In the genomic region with DNA sequence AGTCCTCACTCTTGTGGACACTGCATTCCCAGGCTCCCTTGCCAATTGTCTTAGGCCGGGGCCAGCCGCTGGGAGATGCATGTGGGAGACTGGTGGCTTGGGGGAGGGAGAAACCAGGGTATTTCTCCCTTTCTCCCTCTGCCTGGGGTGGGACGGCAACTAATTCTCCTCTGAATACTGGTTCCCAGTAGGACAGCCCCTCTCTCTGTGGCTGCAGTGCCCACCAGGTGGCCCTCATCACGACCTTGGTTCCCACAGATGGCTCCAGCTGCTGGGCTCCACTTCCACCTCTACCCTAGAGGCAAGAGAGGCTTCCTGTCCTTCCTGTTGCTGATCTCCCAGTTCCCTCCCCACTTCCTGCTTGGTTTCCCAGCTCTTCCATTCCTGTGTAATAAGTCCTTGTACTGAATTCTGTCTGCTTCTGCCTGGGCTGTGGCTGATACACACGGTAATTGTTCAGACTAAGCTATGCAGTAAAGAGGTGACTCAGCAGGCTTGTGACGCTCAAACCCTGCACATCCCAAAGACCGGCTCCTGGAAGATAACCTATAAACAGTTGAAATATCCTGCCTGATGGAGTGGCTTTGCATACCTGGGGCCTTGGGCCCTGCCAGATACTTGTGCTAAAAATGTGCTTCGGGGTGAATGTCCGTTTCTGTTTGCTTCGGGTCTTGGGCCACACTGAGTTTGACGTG, we compare ENCODE assay signal across 9 cellular contexts. TPM values are rescaled to one million over a fixed set of nuclear protein-coding genes. Genes with fewer than 3 reads are reported as not detected.
A peak's percentile ranks its signal among the peaks of the same experiment; 100 is the strongest.
DNase-seq lines count a peak whose midpoint lies in the region.
"Had no signal": no experiment of that assay in that cellular context is flagged by ENCODE, and none has a peak within 500 bp of the region (broad histone marks: within the 10 kb centered on the region; RNA-seq: fewer than 3 reads in every experiment).

No MANE protein-coding gene starts in this region.

- H3K27me3 ChIP-seq in SJCRH30: no peaks in the 10 kb centered on the region
- no peaks in the 10 kb centered on the region for H3K27me3 ChIP-seq in skeletal muscle satellite cell (ENCODE audit: control insufficient read depth, insufficient read depth, low read length)

- DNase-seq in NCI-H82 (lab: John Stamatoyannopoulos, UW) (peak; percentile 41), NCI-H82 treated with DMSO at 0.1 percent for 48 hours (lab: John Stamatoyannopoulos, UW; ENCODE audit: unreplicated experiment) (no peak), SJCRH30 (peak; percentile 35 to 58), foreskin melanocyte (peak; percentile 59), DMS79 treated with DMSO at 0.1 percent for 48 hours (lab: John Stamatoyannopoulos, UW) (no peak), GM19238 (ENCODE audit: insufficient read length, low spot score) (no peak)
- no peak for DNase-seq in activated T-cell treated with anti-CD3 and anti-CD28 coated beads, Interleukin-2, amount 50 U/mL, for 1 hour

- H3K4me1 ChIP-seq in SJCRH30 (no peaks in the 10 kb centered on the region), skeletal muscle satellite cell (ENCODE audit: control insufficient read depth, insufficient read depth, low read length) (peaks cover 64% of the 10 kb centered on the region)

- H3K4me2 ChIP-seq in skeletal muscle satellite cell (ENCODE audit: low read length): peak overlapping the region; percentile 56

- H3K27ac ChIP-seq in SJCRH30: no peak overlapping the region

- H3K4me3 ChIP-seq in SJCRH30: no peak overlapping the region
- peak overlapping the region; percentile 4 for H3K4me3 ChIP-seq in skeletal muscle satellite cell (ENCODE audit: low read length)

- H3K9me3 ChIP-seq in SJCRH30 (replicated peaks) (no peaks in the 10 kb centered on the region), skeletal muscle satellite cell (replicated peaks; ENCODE audit: low read length) (no peaks in the 10 kb centered on the region)

- H3K36me3 ChIP-seq in SJCRH30 (no peaks in the 10 kb centered on the region), skeletal muscle satellite cell (ENCODE audit: insufficient read depth, low read length) (no peaks in the 10 kb centered on the region)

- peak overlapping the region; percentile 41 for H3K9ac ChIP-seq in skeletal muscle satellite cell (ENCODE audit: low read depth, low read length)
- H3K9ac ChIP-seq: parathyroid adenoma had no signal

RNA-seq across cellular contexts. Expression of gene COPG1, which starts 20.4 kb away (rescaled TPM):
- 87.3 and 89.5 TPM in 2 replicates for total RNA-seq in SJCRH30 (2014; rRNA removed; shearing (Covaris generic))
- total RNA-seq in skeletal muscle satellite cell (2012; rRNA removed): 324 and 359 TPM in 2 replicates

RNA-seq across cellular contexts. Expression of gene CNBP, which starts 45.3 kb away (rescaled TPM):
- 449 and 480 TPM in 2 replicates for total RNA-seq in SJCRH30 (2014; rRNA removed; shearing (Covaris generic))
- total RNA-seq in skeletal muscle satellite cell (2012; rRNA removed): 232 and 240 TPM in 2 replicates

RNA-seq across cellular contexts. Expression of gene HMCES, which starts 49.6 kb away (rescaled TPM):
- 29.1 and 30.7 TPM in 2 replicates for total RNA-seq in SJCRH30 (2014; rRNA removed; shearing (Covaris generic))
- total RNA-seq in skeletal muscle satellite cell (2012; rRNA removed): 11.6 and 15.7 TPM in 2 replicates

Comparison
In these comparisons a context has a peak if more than half of its experiments do, and no peak if none do; other contexts are left out.
1. DNase-seq: peak in NCI-H82 (single experiment), SJCRH30 (2 of 2) and foreskin melanocyte (single experiment); none in NCI-H82 treated with DMSO at 0.1 percent for 48 hours (single experiment), activated T-cell treated with anti-CD3 and anti-CD28 coated beads, Interleukin-2, amount 50 U/mL, for 1 hour (single experiment), DMS79 treated with DMSO at 0.1 percent for 48 hours (single experiment) and GM19238 (single experiment).